ENCODE assay signal across 17 cellular contexts in genomic region chr18:61096231-61096630, GRCh38.
DNase-seq lines count a peak whose midpoint lies in the region; FAIRE-seq and TF ChIP-seq lines count a peak whose summit lies in the region.
"Had no signal": no experiment of that assay in that cellular context is flagged by ENCODE, and none has a peak within 500 bp of the region (broad histone marks: within the 10 kb centered on the region; RNA-seq: fewer than 3 reads in every experiment).

No MANE protein-coding gene starts in this region.

- CTCF ChIA-PET in H1 (lab: Charles Lee; ENCODE audit: partially characterized antibody) (interaction anchor here (0.6 kb wide), 1 partner anchor 218 kb away, joined by 4 read pairs; no protein-coding TSS in a partner anchor), PC-9 (lab: Charles Lee) (no interaction called here)

- no peaks in the 10 kb centered on the region for H3K9me2 ChIP-seq in PC-9 (ENCODE audit: insufficient read depth)

- POLR2A ChIA-PET in H1 (lab: Charles Lee; ENCODE audit: partially characterized antibody): no interaction called here
- POLR2A ChIA-PET in PC-9 (lab: Charles Lee; ENCODE audit: unreplicated experiment): no interaction called here

- no peak overlapping the region for H3K4ac ChIP-seq in H1 (replicated peaks; ENCODE audit: insufficient read length, low read depth, low read length)

- H4K20me1 ChIP-seq in H1 (replicated peaks in 1 of 2; ENCODE audit: control insufficient read depth in 1 of 2, insufficient read depth in 2 of 2, low read length in 2 of 2) (no peaks in the 10 kb centered on the region), PC-9 (ENCODE audit: insufficient read depth) (no peaks in the 10 kb centered on the region)

- no peak overlapping the region for H2BK120ac ChIP-seq in H1 (replicated peaks; ENCODE audit: low read depth, low read length)

- H2BK20ac ChIP-seq in H1 (ENCODE audit: low read length): no peak overlapping the region

- FAIRE-seq in H1 (lab: Jason Lieb, UNC): no peak
- FAIRE-seq: A204.1, GM19239 had no signal

- DNase-seq in NCI-H510A treated with DMSO at 0.1 percent for 48 hours (lab: John Stamatoyannopoulos, UW) (peak; percentile 60), NCI-H510A (lab: John Stamatoyannopoulos, UW) (no peak), H1 (ENCODE audit: low read depth in 1 of 2, low spot score in 2 of 2) (no peak), kidney glomerular epithelial cell (lab: John Stamatoyannopoulos, UW) (peak; percentile 12), retina (peak; percentile 21), NCI-H2081 (lab: John Stamatoyannopoulos, UW) (no peak), CD1c-positive myeloid dendritic cell (ENCODE audit: extremely low spot score) (no peak), PC-9 (no peak)
- DNase-seq: Caco-2; CD8-positive, alpha-beta memory T cell; DND-41; GDM1; GOT3 had no signal

- WGBS in H1 (ENCODE audit: extremely low coverage in 1 of 2, insufficient coverage in 1 of 2, insufficient read length in 1 of 2, insufficient replicate concordance in 2 of 2, low coverage in 1 of 2, low lambda C conversion rate in 2 of 2, missing lambda C conversion rate in 1 of 2), 2 experiments: 85% methylated on average over 2 of the region's 2 CpGs; no CpG with 5 or more reads in 1 of the 2 experiments

- H3K79me2 ChIP-seq in H1 (ENCODE audit: control insufficient read depth in 1 of 2, insufficient read depth in 2 of 2, low read length in 2 of 2): no peaks in the 10 kb centered on the region
- H3K79me2 ChIP-seq in PC-9 (ENCODE audit: low read depth): no peaks in the 10 kb centered on the region

- no peak overlapping the region for H2BK12ac ChIP-seq in H1 (ENCODE audit: low read depth, low read length)

- no peaks in the 10 kb centered on the region for H3K36me3 ChIP-seq in H1 (ENCODE audit: control insufficient read depth in 2 of 4, insufficient read depth in 4 of 4, low read length in 3 of 4)
- no peaks in the 10 kb centered on the region for H3K36me3 ChIP-seq in PC-9 (ENCODE audit: low read depth)
- H3K36me3 ChIP-seq: HAP-1 had no signal

- no peak for TF ChIP-seq CTCF in H1 (IDR thresholded peaks at IDR 0.05; ENCODE audit: control extremely low read depth in 1 of 3, insufficient read depth in 1 of 3, low read depth in 1 of 3, low read length in 3 of 3)
- TF ChIP-seq CTCF in PC-9 (conservative IDR thresholded peaks at IDR 0.05): no peak

- 0 out of 2 replicates have a peak overlapping the region, but pooled peaks have one; percentile 16 for H2AFZ ChIP-seq in H1 (ENCODE audit: low read length)
- H2AFZ ChIP-seq in PC-9: no peak overlapping the region

- H3K79me1 ChIP-seq in H1 (ENCODE audit: low read depth, low read length): no peaks in the 10 kb centered on the region

- no peaks in the 10 kb centered on the region for H3K9me3 ChIP-seq in H1 (ENCODE audit: insufficient read depth in 2 of 2, low read depth in 1 of 2, low read length in 1 of 2)
- no peaks in the 10 kb centered on the region for H3K9me3 ChIP-seq in PC-9 (ENCODE audit: insufficient read depth, low read depth)
- H3K9me3 ChIP-seq: Caco-2, HAP-1 had no signal

- H3K56ac ChIP-seq in H1 (replicated peaks; ENCODE audit: insufficient read length, low read depth, low read length): no peak overlapping the region

- no peak overlapping the region for H2BK15ac ChIP-seq in H1 (ENCODE audit: low read length)

- H3K4me1 ChIP-seq in H1 (replicated peaks in 1 of 4; ENCODE audit: control insufficient read depth in 3 of 4, insufficient read depth in 4 of 4, low read length in 3 of 4) (no peaks in the 10 kb centered on the region), PC-9 (replicated peaks; ENCODE audit: insufficient read depth) (no peaks in the 10 kb centered on the region)
- H3K4me1 ChIP-seq: Caco-2, HAP-1 had no signal

- H3K23me2 ChIP-seq in H1 (ENCODE audit: low read depth, low read length): no peaks in the 10 kb centered on the region

- no peak overlapping the region for H3K18ac ChIP-seq in H1 (ENCODE audit: extremely low read depth, low read length)

- H3K4me2 ChIP-seq in H1 (ENCODE audit: insufficient read depth in 1 of 2, low read depth in 2 of 2, low read length in 2 of 2): no peak overlapping the region
- no peak overlapping the region for H3K4me2 ChIP-seq in PC-9

- H3K23ac ChIP-seq in H1 (ENCODE audit: insufficient read length): no peak overlapping the region

- no peak overlapping the region for H3K27ac ChIP-seq in H1 (ENCODE audit: low read depth, low read length)
- no peak overlapping the region for H3K27ac ChIP-seq in PC-9
- H3K27ac ChIP-seq: HL-60 had no signal

- no peak overlapping the region for H3K14ac ChIP-seq in H1 (ENCODE audit: insufficient read length)

- no peak for TF ChIP-seq POLR2A in H1 (IDR thresholded peaks at IDR 0.05; ENCODE audit: control extremely low read depth in 1 of 2, low read depth in 2 of 2, low read length in 2 of 2)

- H4K8ac ChIP-seq in H1 (ENCODE audit: extremely low read depth, insufficient read depth, low read length): no peak overlapping the region

- H3K27me3 ChIP-seq in H1 (replicated peaks in 1 of 4; ENCODE audit: control insufficient read depth in 3 of 4, extremely low read depth in 1 of 4, insufficient read depth in 3 of 4, low read length in 3 of 4) (no peaks in the 10 kb centered on the region), PC-9 (ENCODE audit: insufficient read depth, low read depth) (no peaks in the 10 kb centered on the region)

- TF ChIP-seq EP300 in H1 (IDR thresholded peaks at IDR 0.05; ENCODE audit: borderline replicate concordance in 1 of 2, low read depth in 2 of 2, low read length in 2 of 2): no peak

- H2AK5ac ChIP-seq in H1 (ENCODE audit: low read depth, low read length): no peak overlapping the region

- H3K4me3 ChIP-seq in H1 (ENCODE audit: extremely low read depth in 1 of 4, insufficient read depth in 2 of 4, low read depth in 3 of 4, low read length in 4 of 4): no peak overlapping the region
- no peak overlapping the region for H3K4me3 ChIP-seq in PC-9
- H3K4me3 ChIP-seq: HAP-1 had no signal

- H3K9ac ChIP-seq in H1 (replicated peaks in 1 of 4; ENCODE audit: extremely low read depth in 1 of 4, low read depth in 3 of 4, low read length in 3 of 4): no peak overlapping the region

- no peak overlapping the region for H4K5ac ChIP-seq in H1 (ENCODE audit: insufficient read length, low read depth, low read length)

- BruUV-seq in PC-9 (replicated peaks; lab: Mats Ljungman, UMichigan): no TSS peak

- no peak overlapping the region for H2BK5ac ChIP-seq in H1 (ENCODE audit: low read depth, low read length)

- H3F3A ChIP-seq in PC-9 (ENCODE audit: insufficient read depth, low read depth): no peaks in the 10 kb centered on the region

- intact Hi-C loops in PC-9 (cut with micrococcal nuclease; ENCODE audit: unreplicated experiment): no loop called here

- no peak overlapping the region for H4K91ac ChIP-seq in H1 (replicated peaks; ENCODE audit: insufficient read length, low read length)

- no peak for TF ChIP-seq RAD21 in H1 (IDR thresholded peaks at IDR 0.05 in 1 of 2, conservative IDR thresholded peaks at IDR 0.05 in 1 of 2; ENCODE audit: low read depth in 2 of 2, low read length in 2 of 2)

TF ChIP-seq in H1, 55 proteins besides CTCF, POLR2A, EP300 and RAD21:
- TF ChIP-seq YY1 (IDR thresholded peaks at IDR 0.05; ENCODE audit: low read depth, low read length) (no peak), FOSL1 (IDR thresholded peaks at IDR 0.05; ENCODE audit: insufficient read depth, low read depth, low read length) (no peak), KDM1A (IDR thresholded peaks at IDR 0.05; ENCODE audit: borderline replicate concordance, low read length) (no peak), CHD2 (IDR thresholded peaks at IDR 0.05; ENCODE audit: low read length) (no peak), TEAD4 (IDR thresholded peaks at IDR 0.05; ENCODE audit: low read depth, low read length) (no peak), POU5F1 (IDR thresholded peaks at IDR 0.05; ENCODE audit: low read depth, low read length) (no peak), TAF1 (IDR thresholded peaks at IDR 0.05; ENCODE audit: low read depth, low read length) (no peak), SIN3A (conservative IDR thresholded peaks at IDR 0.05 in 1 of 2, IDR thresholded peaks at IDR 0.05 in 1 of 2; ENCODE audit: low read depth in 1 of 2, low read length in 2 of 2) (no peak), SIX5 (IDR thresholded peaks at IDR 0.05; ENCODE audit: low read depth, low read length) (no peak), POLR2AphosphoS5 (IDR thresholded peaks at IDR 0.05; ENCODE audit: low read depth, low read length) (no peak), ATF2 (IDR thresholded peaks at IDR 0.05; ENCODE audit: low read length) (no peak)

Comparison
In these comparisons a context has a peak if more than half of its experiments do, and no peak if none do; other contexts are left out.
1. DNase-seq: peak in NCI-H510A treated with DMSO at 0.1 percent for 48 hours (single experiment), kidney glomerular epithelial cell (single experiment) and retina (single experiment); none in NCI-H510A (single experiment), H1 (0 of 2), NCI-H2081 (0 of 2), CD1c-positive myeloid dendritic cell (single experiment) and PC-9 (0 of 2).